20 cellular contexts compared by ENCODE assay signal in the genomic region with DNA sequence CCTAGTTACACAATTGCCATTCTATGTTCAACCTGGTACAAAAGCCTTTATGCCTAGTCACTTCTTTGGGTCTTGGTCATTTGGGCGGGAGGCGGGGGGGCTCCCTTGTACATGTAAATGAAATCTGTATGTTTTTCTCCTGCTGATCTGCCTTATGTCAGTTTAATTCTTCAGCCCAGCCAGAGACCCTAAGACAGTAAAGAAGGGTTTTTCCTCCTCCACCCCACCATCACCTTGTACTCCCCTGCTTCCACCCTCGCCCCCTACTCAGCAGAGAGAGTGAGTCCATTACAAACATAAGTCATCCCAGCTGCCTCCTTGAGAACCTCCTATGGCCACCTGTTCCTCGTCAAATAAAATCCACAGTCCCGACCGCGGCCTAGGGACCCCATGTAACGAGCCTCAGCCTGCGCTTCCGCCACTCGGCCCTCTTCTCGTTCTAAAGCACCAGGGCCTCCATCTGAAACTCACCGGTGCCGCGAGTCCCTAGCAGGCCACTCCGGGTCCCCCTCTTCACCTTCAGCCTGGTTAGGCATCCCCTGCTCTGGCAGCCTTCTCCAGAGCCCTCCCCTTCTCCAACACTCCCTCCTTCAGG. TPM values are rescaled to one million over a fixed set of nuclear protein-coding genes. Genes with fewer than 3 reads are reported as not detected.
A peak's percentile ranks its signal among the peaks of the same experiment; 100 is the strongest.
DNase-seq lines count a peak whose midpoint lies in the region; ATAC-seq and TF ChIP-seq lines count a peak whose summit lies in the region.
"Had no signal": no experiment of that assay in that cellular context is flagged by ENCODE, and none has a peak within 500 bp of the region (broad histone marks: within the 10 kb centered on the region; RNA-seq: fewer than 3 reads in every experiment).

No MANE protein-coding gene starts in this region.

- peak overlapping the region in 1 of 2 donors; percentile 44 for H3K27ac Mint-ChIP-seq in natural killer cell treated with Interleukin-12 subunit alpha and Interleukin-12 subunit beta and Interleukin-15 and Interleukin-18, amount 100 ng/mL, for 72 hours
- no peak overlapping the region for H3K27ac Mint-ChIP-seq in natural killer cell
- no peak overlapping the region for H3K27ac Mint-ChIP-seq in activated CD8-positive, alpha-beta T cell treated with anti-CD3 and anti-CD28 coated beads for 36 hours
- H3K27ac Mint-ChIP-seq in naive thymus-derived CD4-positive, alpha-beta T cell: peak overlapping the region in 8 of 9 donors; percentile 17 to 93 (median 62)

- no peaks in the 10 kb centered on the region for H3K9me3 Mint-ChIP-seq in natural killer cell treated with Interleukin-12 subunit alpha and Interleukin-12 subunit beta and Interleukin-15 and Interleukin-18, amount 100 ng/mL, for 72 hours
- no peaks in the 10 kb centered on the region for H3K9me3 Mint-ChIP-seq in natural killer cell
- H3K9me3 Mint-ChIP-seq in activated CD8-positive, alpha-beta T cell treated with anti-CD3 and anti-CD28 coated beads for 36 hours: no peaks in the 10 kb centered on the region
- no peaks in the 10 kb centered on the region for H3K9me3 Mint-ChIP-seq in naive thymus-derived CD4-positive, alpha-beta T cell

- no peaks in the 10 kb centered on the region for H3K36me3 Mint-ChIP-seq in natural killer cell treated with Interleukin-12 subunit alpha and Interleukin-12 subunit beta and Interleukin-15 and Interleukin-18, amount 100 ng/mL, for 72 hours
- no peaks in the 10 kb centered on the region for H3K36me3 Mint-ChIP-seq in natural killer cell
- peaks cover 8% of the 10 kb centered on the region for H3K36me3 Mint-ChIP-seq in activated CD8-positive, alpha-beta T cell treated with anti-CD3 and anti-CD28 coated beads for 36 hours (ENCODE audit: low read depth)
- peaks cover 0 to 25% (median 20%) of the 10 kb centered on the region in 5 donors for H3K36me3 Mint-ChIP-seq in naive thymus-derived CD4-positive, alpha-beta T cell

- H3K4me2 ChIP-seq in smooth muscle cell: no peak overlapping the region

- no peak for ATAC-seq in natural killer cell treated with Interleukin-12 subunit alpha and Interleukin-12 subunit beta and Interleukin-15 and Interleukin-18, amount 100 ng/mL, for 72 hours
- ATAC-seq in natural killer cell (no peak), upper lobe of right lung (no peak)
- ATAC-seq in activated CD8-positive, alpha-beta T cell treated with anti-CD3 and anti-CD28 coated beads for 36 hours: no peak
- no peak for ATAC-seq in naive thymus-derived CD4-positive, alpha-beta T cell
- ATAC-seq: esophagus mucosa, gastrocnemius medialis had no signal

- CTCF ChIA-PET in activated CD8-positive, alpha-beta T cell treated with anti-CD3 and anti-CD28 coated beads for 36 hours (lab: Charles Lee): no interaction called here
- CTCF ChIA-PET in naive thymus-derived CD4-positive, alpha-beta T cell (lab: Charles Lee): interaction anchor here (0.6 to 6.6 kb wide), 2 partner anchors 45 to 101 kb away, joined by 3 to 49 read pairs; no protein-coding TSS in a partner anchor

- H3K9me3 ChIP-seq in naive thymus-derived CD4-positive, alpha-beta T cell (ENCODE audit: control insufficient read depth in 2 of 3, low read length in 3 of 3): no peaks in the 10 kb centered on the region
- H3K9me3 ChIP-seq in upper lobe of right lung (no peaks in the 10 kb centered on the region), colonic mucosa (no peaks in the 10 kb centered on the region), smooth muscle cell (replicated peaks; ENCODE audit: low read depth) (no peaks in the 10 kb centered on the region)
- H3K9me3 ChIP-seq: gastrocnemius medialis, tibial nerve had no signal

- peak; percentile 35 for DNase-seq in natural killer cell treated with Interleukin-12 subunit alpha and Interleukin-12 subunit beta and Interleukin-15 and Interleukin-18, amount 100 ng/mL, for 72 hours (ENCODE audit: low spot score)
- DNase-seq in natural killer cell: no peak
- peak; percentile 2 for DNase-seq in activated CD8-positive, alpha-beta T cell treated with anti-CD3 and anti-CD28 coated beads for 36 hours
- DNase-seq in naive thymus-derived CD4-positive, alpha-beta T cell: no peak
- peak; percentile 41 for DNase-seq in upper lobe of right lung
- no peak for DNase-seq in colonic mucosa
- no peak for DNase-seq in smooth muscle cell (lab: John Stamatoyannopoulos, UW; ENCODE audit: unreplicated experiment)
- DNase-seq: activated T-cell treated with anti-CD3 and anti-CD28 coated beads, Interleukin-2, amount 50 U/mL, for 48 hours; amygdala; central memory CD4-positive, alpha-beta T cell; effector CD4-positive, alpha-beta T cell; EL; gastrocnemius medialis; kidney glomerular epithelial cell; mesendoderm; NCI-H1048; NCI-H2081; NCI-H510A treated with DMSO at 0.1 percent for 48 hours had no signal

- H3K27ac ChIP-seq in naive thymus-derived CD4-positive, alpha-beta T cell (ENCODE audit: low read depth, low read length): no peak overlapping the region
- no peak overlapping the region for H3K27ac ChIP-seq in upper lobe of right lung
- H3K27ac ChIP-seq in colonic mucosa: no peak overlapping the region
- no peak overlapping the region for H3K27ac ChIP-seq in smooth muscle cell (ENCODE audit: low read depth)
- H3K27ac ChIP-seq: gastrocnemius medialis, tibial nerve had no signal

- no peaks in the 10 kb centered on the region for H3K79me2 ChIP-seq in smooth muscle cell (ENCODE audit: low read depth)

- H3K9ac ChIP-seq in colonic mucosa (ENCODE audit: low read depth in 2 of 2, low read length in 2 of 2) (no peak overlapping the region), smooth muscle cell (ENCODE audit: low read depth) (no peak overlapping the region)

- TF ChIP-seq CTCF in natural killer cell (IDR thresholded peaks at IDR 0.05): no peak
- TF ChIP-seq CTCF in activated CD8-positive, alpha-beta T cell treated with anti-CD3 and anti-CD28 coated beads for 36 hours (IDR thresholded peaks at IDR 0.05): no peak
- no peak for TF ChIP-seq CTCF in upper lobe of right lung (IDR thresholded peaks at IDR 0.05)
- no peak for TF ChIP-seq CTCF in colonic mucosa (IDR thresholded peaks at IDR 0.05)
- no peak for TF ChIP-seq CTCF in smooth muscle cell (IDR thresholded peaks at IDR 0.05; ENCODE audit: borderline replicate concordance, insufficient read depth, poor library complexity, severe bottlenecking)

- H2AFZ ChIP-seq in smooth muscle cell (ENCODE audit: low read depth): no peak overlapping the region

- H3K27me3 Mint-ChIP-seq in natural killer cell treated with Interleukin-12 subunit alpha and Interleukin-12 subunit beta and Interleukin-15 and Interleukin-18, amount 100 ng/mL, for 72 hours: no peaks in the 10 kb centered on the region
- H3K27me3 Mint-ChIP-seq in natural killer cell (ENCODE audit: low read depth in 2 of 2): peaks cover 0 to 2% of the 10 kb centered on the region in 2 donors
- H3K27me3 Mint-ChIP-seq in activated CD8-positive, alpha-beta T cell treated with anti-CD3 and anti-CD28 coated beads for 36 hours: no peaks in the 10 kb centered on the region
- H3K27me3 Mint-ChIP-seq in naive thymus-derived CD4-positive, alpha-beta T cell: no peaks in the 10 kb centered on the region

- H3K27me3 ChIP-seq in naive thymus-derived CD4-positive, alpha-beta T cell (ENCODE audit: control insufficient read depth in 2 of 2, insufficient read depth in 2 of 2, low read length in 2 of 2): no peaks in the 10 kb centered on the region
- peaks cover 5% of the 10 kb centered on the region for H3K27me3 ChIP-seq in upper lobe of right lung
- no peaks in the 10 kb centered on the region for H3K27me3 ChIP-seq in colonic mucosa
- no peaks in the 10 kb centered on the region for H3K27me3 ChIP-seq in smooth muscle cell (ENCODE audit: low read depth)

- H3K4me1 Mint-ChIP-seq in natural killer cell treated with Interleukin-12 subunit alpha and Interleukin-12 subunit beta and Interleukin-15 and Interleukin-18, amount 100 ng/mL, for 72 hours (ENCODE audit: low read depth in 2 of 2): peaks cover 16 to 17% of the 10 kb centered on the region in 2 donors
- H3K4me1 Mint-ChIP-seq in natural killer cell: peaks cover 15 to 19% of the 10 kb centered on the region in 2 donors
- peaks cover 54% of the 10 kb centered on the region for H3K4me1 Mint-ChIP-seq in activated CD8-positive, alpha-beta T cell treated with anti-CD3 and anti-CD28 coated beads for 36 hours (ENCODE audit: low read depth)
- peaks cover 39 to 88% (median 80%) of the 10 kb centered on the region in 7 donors for H3K4me1 Mint-ChIP-seq in naive thymus-derived CD4-positive, alpha-beta T cell

- H3F3A ChIP-seq in smooth muscle cell (ENCODE audit: low read depth): no peaks in the 10 kb centered on the region

- H3K4me3 Mint-ChIP-seq in natural killer cell treated with Interleukin-12 subunit alpha and Interleukin-12 subunit beta and Interleukin-15 and Interleukin-18, amount 100 ng/mL, for 72 hours: no peak overlapping the region
- H3K4me3 Mint-ChIP-seq in natural killer cell: no peak overlapping the region
- H3K4me3 Mint-ChIP-seq in activated CD8-positive, alpha-beta T cell treated with anti-CD3 and anti-CD28 coated beads for 36 hours: no peak overlapping the region
- H3K4me3 Mint-ChIP-seq in naive thymus-derived CD4-positive, alpha-beta T cell: peak overlapping the region in 5 of 10 donors; percentile 11 to 84 (median 34)

- no peak overlapping the region for H3K4me3 ChIP-seq in naive thymus-derived CD4-positive, alpha-beta T cell (ENCODE audit: low read length)
- H3K4me3 ChIP-seq in upper lobe of right lung (no peak overlapping the region), colonic mucosa (no peak overlapping the region), smooth muscle cell (no peak overlapping the region)
- H3K4me3 ChIP-seq: gastrocnemius medialis, tibial nerve had no signal

- H3K4me1 ChIP-seq in naive thymus-derived CD4-positive, alpha-beta T cell (ENCODE audit: control insufficient read depth in 2 of 2, insufficient read depth in 2 of 2, low read length in 2 of 2): peaks cover 23 to 39% of the 10 kb centered on the region in 2 donors
- H3K4me1 ChIP-seq in upper lobe of right lung: no peaks in the 10 kb centered on the region
- H3K4me1 ChIP-seq in colonic mucosa: no peaks in the 10 kb centered on the region
- H3K4me1 ChIP-seq in smooth muscle cell (ENCODE audit: low read depth): no peaks in the 10 kb centered on the region
- H3K4me1 ChIP-seq: gastrocnemius medialis had no signal

- WGBS in smooth muscle cell (ENCODE audit: low lambda C conversion rate): 90% methylated on average over 16 of the region's 16 CpGs

- H3K36me3 ChIP-seq in naive thymus-derived CD4-positive, alpha-beta T cell (ENCODE audit: control insufficient read depth in 2 of 3, insufficient read depth in 3 of 3, low read length in 3 of 3): peaks cover 0 to 14% (median 3%) of the 10 kb centered on the region in 3 experiments
- H3K36me3 ChIP-seq in upper lobe of right lung (no peaks in the 10 kb centered on the region), colonic mucosa (no peaks in the 10 kb centered on the region), smooth muscle cell (ENCODE audit: low read depth) (no peaks in the 10 kb centered on the region)
- H3K36me3 ChIP-seq: gastrocnemius medialis, tibial nerve had no signal

- POLR2A ChIA-PET in activated CD8-positive, alpha-beta T cell treated with anti-CD3 and anti-CD28 coated beads for 36 hours (lab: Charles Lee): interaction anchor here (1.1 kb wide), 1 partner anchor 14 kb away, joined by 3 read pairs; no protein-coding TSS in a partner anchor
- POLR2A ChIA-PET in naive thymus-derived CD4-positive, alpha-beta T cell (lab: Charles Lee): interaction anchor here (0.8 to 22.1 kb wide), 5 partner anchors 11 to 93 kb away, joined by 3 to 335 read pairs (median 256); a partner anchor contains a TSS

- intact Hi-C loops in natural killer cell (cut with micrococcal nuclease) (no loop called here), upper lobe of right lung (cut with DNase I) (no loop called here), colonic mucosa (cut with DNase I) (no loop called here)
- intact Hi-C loops in activated CD8-positive, alpha-beta T cell treated with anti-CD3 and anti-CD28 coated beads for 36 hours (cut with micrococcal nuclease): no loop called here
- intact Hi-C loops in naive thymus-derived CD4-positive, alpha-beta T cell (cut with micrococcal nuclease): no loop called here

- no peaks in the 10 kb centered on the region for H4K20me1 ChIP-seq in smooth muscle cell (ENCODE audit: low read depth)

RNA-seq across cellular contexts. Expression of a gene that starts 2.3 kb away (rescaled TPM):
- total RNA-seq in natural killer cell treated with Interleukin-12 subunit alpha and Interleukin-12 subunit beta and Interleukin-15 and Interleukin-18, amount 100 ng/mL, for 72 hours: under 1 TPM; 0.11 to 0.29 TPM
- total RNA-seq in natural killer cell: under 1 TPM; 0.20 to 0.64 (median 0.23) TPM
- total RNA-seq in activated CD8-positive, alpha-beta T cell treated with anti-CD3 and anti-CD28 coated beads for 36 hours: 1 to 10 TPM; 7.9 to 8.5 TPM
- total RNA-seq in naive thymus-derived CD4-positive, alpha-beta T cell: 10 to 100 TPM in 2 of 5 experiments, 1 to 10 TPM in 3; 3.9 to 30.4 (median 6.4) TPM
- 1 to 10 TPM; 5.8 to 9.5 TPM for polyA plus RNA-seq in naive thymus-derived CD4-positive, alpha-beta T cell
- not detected for total RNA-seq in upper lobe of right lung
- under 1 TPM in 1 of 2 donors, not detected in 1; 0.12 TPM for total RNA-seq in colonic mucosa
- total RNA-seq in smooth muscle cell: not detected in 2 replicates
- not detected in 2 replicates for polyA plus RNA-seq in smooth muscle cell
- total RNA-seq: esophagus mucosa, gastrocnemius medialis, tibial nerve had no signal

RNA-seq across cellular contexts. Expression of a gene that starts 26.5 kb away (rescaled TPM):
- total RNA-seq in natural killer cell treated with Interleukin-12 subunit alpha and Interleukin-12 subunit beta and Interleukin-15 and Interleukin-18, amount 100 ng/mL, for 72 hours: 1 to 10 TPM; 1.3 to 3.9 TPM
- total RNA-seq in natural killer cell (10 to 100 TPM in 1 of 3 donors, 1 to 10 TPM in 2; 6.0 to 10.3 (median 6.7) TPM), upper lobe of right lung (6.1 TPM), colonic mucosa (10 to 100 TPM in 1 of 2 donors, 1 to 10 TPM in 1; 9.3 to 16.7 TPM), smooth muscle cell (11.8 and 14.3 TPM in 2 replicates)
- total RNA-seq in activated CD8-positive, alpha-beta T cell treated with anti-CD3 and anti-CD28 coated beads for 36 hours: 1 to 10 TPM; 6.4 TPM
- 10 to 100 TPM; 12.4 to 27.6 (median 20.2) TPM for total RNA-seq in naive thymus-derived CD4-positive, alpha-beta T cell
- polyA plus RNA-seq in naive thymus-derived CD4-positive, alpha-beta T cell: 1 to 10 TPM; 1.1 to 2.4 TPM
- polyA plus RNA-seq in smooth muscle cell: 26.8 and 33.6 TPM in 2 replicates

RNA-seq across cellular contexts. Expression of a gene that starts 29.5 kb away (rescaled TPM):
- total RNA-seq in natural killer cell treated with Interleukin-12 subunit alpha and Interleukin-12 subunit beta and Interleukin-15 and Interleukin-18, amount 100 ng/mL, for 72 hours: 1,000 to 10,000 TPM in 1 of 2 donors, 100 to 1,000 TPM in 1; 666 to 1,078 TPM
- total RNA-seq in natural killer cell (100 to 1,000 TPM; 647 to 744 (median 741) TPM), upper lobe of right lung (107 TPM), colonic mucosa (10 to 100 TPM; 27.4 to 27.6 TPM), smooth muscle cell (3.6 and 6.5 TPM in 2 replicates)
- total RNA-seq in activated CD8-positive, alpha-beta T cell treated with anti-CD3 and anti-CD28 coated beads for 36 hours: 100 to 1,000 TPM; 699 to 717 TPM
- total RNA-seq in naive thymus-derived CD4-positive, alpha-beta T cell: 100 to 1,000 TPM; 263 to 886 (median 301) TPM
- polyA plus RNA-seq in naive thymus-derived CD4-positive, alpha-beta T cell: 100 to 1,000 TPM; 838 to 852 TPM
- 3.3 and 4.0 TPM in 2 replicates for polyA plus RNA-seq in smooth muscle cell

Comparison
In these comparisons a context has a peak if more than half of its experiments do, and no peak if none do; other contexts are left out.
1. DNase-seq: peak in natural killer cell treated with Interleukin-12 subunit alpha and Interleukin-12 subunit beta and Interleukin-15 and Interleukin-18, amount 100 ng/mL, for 72 hours (single experiment), activated CD8-positive, alpha-beta T cell treated with anti-CD3 and anti-CD28 coated beads for 36 hours (single experiment) and upper lobe of right lung (single experiment); none in natural killer cell (single experiment), naive thymus-derived CD4-positive, alpha-beta T cell (0 of 9), colonic mucosa (single experiment) and smooth muscle cell (single experiment).
2. H3K27ac Mint-ChIP-seq: peak in naive thymus-derived CD4-positive, alpha-beta T cell (8 of 9); none in natural killer cell (0 of 2) and activated CD8-positive, alpha-beta T cell treated with anti-CD3 and anti-CD28 coated beads for 36 hours (single experiment).